In genomic region chr3:188950006-188950405, GRCh38 we compare ENCODE assay signal across 14 cellular contexts.
DNase-seq lines count a peak whose midpoint lies in the region; ATAC-seq and TF ChIP-seq lines count a peak whose summit lies in the region.
"Had no signal": no experiment of that assay in that cellular context is flagged by ENCODE, and none has a peak within 500 bp of the region (broad histone marks: within the 10 kb centered on the region; RNA-seq: fewer than 3 reads in every experiment).

No MANE protein-coding gene starts in this region.

- no peak for DNase-seq in heart right ventricle
- no peak for DNase-seq in left cardiac atrium
- DNase-seq in chondrocyte (ENCODE audit: low spot score): no peak
- DNase-seq in osteocyte (ENCODE audit: extremely low spot score, unreplicated experiment): no peak
- DNase-seq in activated CD4-positive, alpha-beta T cell treated with anti-CD3 and anti-CD28 coated beads for 48 hours: no peak
- no peak for DNase-seq in CD4-positive, alpha-beta T cell
- DNase-seq in dedifferentiated amniotic fluid mesenchymal stem cell (ENCODE audit: extremely low spot score): no peak
- DNase-seq: activated CD4-positive, CD25-positive, alpha-beta regulatory T cell; activated T-cell treated with anti-CD3 and anti-CD28 coated beads, Interleukin-2, amount 50 U/mL, for 48 hours; kidney; NCI-H146; NCI-H748 treated with DMSO at 0.1 percent for 48 hours had no signal

- H3K4me1 Mint-ChIP-seq in chondrocyte (ENCODE audit: low read depth) (peaks cover 58% of the 10 kb centered on the region), osteocyte (ENCODE audit: unreplicated experiment) (peaks cover 59% of the 10 kb centered on the region)
- H3K4me1 Mint-ChIP-seq in CD4-positive, alpha-beta T cell (ENCODE audit: low read depth): no peaks in the 10 kb centered on the region

- ATAC-seq in heart right ventricle (no peak), left cardiac atrium (no peak)
- ATAC-seq in CD4-positive, alpha-beta T cell (ENCODE audit: poor library complexity): no peak

- intact Hi-C loops in heart right ventricle (cut with DNase I): loop anchor here in 8 of 10 donors (5.0 to 10.0 kb wide), 12 partner anchors 195 to 1213 kb away; partner anchors contain the start of gene LPP (in 4 of the 8)
- intact Hi-C loops in left cardiac atrium (cut with DNase I): loop anchor here (5.0 to 10.0 kb wide), 4 partner anchors 605 to 1208 kb away; partner anchors contain the start of gene LPP (in 1 of the 2)
- intact Hi-C loops in CD4-positive, alpha-beta T cell (cut with DNase I, micrococcal nuclease): loop anchor here in 1 of 2 experiments (10.0 kb wide), 2 partner anchors 1335 to 1625 kb away; no protein-coding TSS in a partner anchor

- H3K27ac ChIP-seq in heart right ventricle (peak overlapping the region; percentile 12 to 98 (median 92)), urinary bladder (ENCODE audit: low read depth) (peak overlapping the region; percentile 74)
- H3K27ac ChIP-seq in CD4-positive, alpha-beta T cell (ENCODE audit: low read depth, low read length): no peak overlapping the region

- POLR2A ChIA-PET in CD4-positive, alpha-beta T cell (lab: Charles Lee): no interaction called here

- CTCF ChIA-PET in CD4-positive, alpha-beta T cell (lab: Charles Lee): no interaction called here

- H3K36me3 ChIP-seq in heart right ventricle: no peaks in the 10 kb centered on the region
- no peaks in the 10 kb centered on the region for H3K36me3 ChIP-seq in urinary bladder (ENCODE audit: insufficient read depth)
- H3K36me3 ChIP-seq: HAP-1 had no signal

- no peak overlapping the region for H3K4me3 Mint-ChIP-seq in chondrocyte (ENCODE audit: unreplicated experiment)
- no peak overlapping the region for H3K4me3 Mint-ChIP-seq in osteocyte (ENCODE audit: unreplicated experiment)
- H3K4me3 Mint-ChIP-seq in CD4-positive, alpha-beta T cell: no peak overlapping the region

- no peaks in the 10 kb centered on the region for H3K27me3 ChIP-seq in heart right ventricle
- no peaks in the 10 kb centered on the region for H3K27me3 ChIP-seq in CD4-positive, alpha-beta T cell (ENCODE audit: control insufficient read depth, insufficient read depth, low read length)

- H3K9me3 Mint-ChIP-seq in chondrocyte (ENCODE audit: low read depth) (no peaks in the 10 kb centered on the region), osteocyte (ENCODE audit: unreplicated experiment) (no peaks in the 10 kb centered on the region)
- no peaks in the 10 kb centered on the region for H3K9me3 Mint-ChIP-seq in CD4-positive, alpha-beta T cell

- H3K4me1 ChIP-seq in heart right ventricle: peaks cover 22 to 76% (median 49%) of the 10 kb centered on the region in 9 donors
- H3K4me1 ChIP-seq in urinary bladder (ENCODE audit: insufficient read depth): peaks cover 8% of the 10 kb centered on the region
- H3K4me1 ChIP-seq: HAP-1 had no signal

- WGBS in heart right ventricle, 2 donors: 94 to 96% methylated on average over 1 of the region's 1 CpG
- WGBS in urinary bladder: 98% methylated on average over 1 of the region's 1 CpG

- H3K36me3 Mint-ChIP-seq in chondrocyte (ENCODE audit: low read depth): no peaks in the 10 kb centered on the region
- no peaks in the 10 kb centered on the region for H3K36me3 Mint-ChIP-seq in osteocyte (ENCODE audit: unreplicated experiment)
- H3K36me3 Mint-ChIP-seq in CD4-positive, alpha-beta T cell (ENCODE audit: low read depth): no peaks in the 10 kb centered on the region

- H3K27ac Mint-ChIP-seq in chondrocyte (ENCODE audit: unreplicated experiment) (peak overlapping the region; percentile 97), osteocyte (ENCODE audit: unreplicated experiment) (peak overlapping the region; percentile 86)
- H3K27ac Mint-ChIP-seq in CD4-positive, alpha-beta T cell: no peak overlapping the region

- no peak for TF ChIP-seq CTCF in heart right ventricle (IDR thresholded peaks at IDR 0.05)
- TF ChIP-seq CTCF in chondrocyte (IDR thresholded peaks at IDR 0.05): no peak
- no peak for TF ChIP-seq CTCF in osteocyte (IDR thresholded peaks at IDR 0.05)
- TF ChIP-seq CTCF in CD4-positive, alpha-beta T cell (IDR thresholded peaks at IDR 0.05): no peak

- H3K9me3 ChIP-seq in heart right ventricle: no peaks in the 10 kb centered on the region
- H3K9me3 ChIP-seq in CD4-positive, alpha-beta T cell (ENCODE audit: control insufficient read depth, low read length): no peaks in the 10 kb centered on the region
- H3K9me3 ChIP-seq: HAP-1 had no signal

- H3K4me3 ChIP-seq in heart right ventricle (no peak overlapping the region), urinary bladder (ENCODE audit: low read depth, low read length) (no peak overlapping the region)
- H3K4me3 ChIP-seq: HAP-1 had no signal

- H3K27me3 Mint-ChIP-seq in chondrocyte (ENCODE audit: low read depth) (no peaks in the 10 kb centered on the region), osteocyte (ENCODE audit: unreplicated experiment) (no peaks in the 10 kb centered on the region)
- peaks cover 31% of the 10 kb centered on the region for H3K27me3 Mint-ChIP-seq in CD4-positive, alpha-beta T cell
